9 cellular contexts compared by ENCODE assay signal in the genomic region with DNA sequence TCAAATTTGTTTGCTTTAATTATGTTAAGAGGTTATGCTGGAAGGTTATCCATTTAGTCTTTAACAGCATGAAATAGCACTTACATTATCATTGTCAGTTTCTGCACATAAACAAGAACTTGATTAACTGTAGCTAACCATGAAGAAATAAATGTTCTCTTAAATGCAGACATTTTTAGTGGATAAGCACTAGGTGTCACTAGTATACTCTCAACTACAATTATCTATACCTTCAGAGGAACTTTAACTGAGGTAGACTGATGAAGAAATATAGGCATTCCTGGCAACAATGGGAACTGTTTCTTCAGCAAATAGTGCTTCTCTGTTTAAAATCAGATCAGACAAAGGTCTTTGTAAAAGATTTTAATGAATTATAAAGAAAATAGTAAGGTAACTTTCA.
DNase-seq lines count a peak whose midpoint lies in the region; ATAC-seq, FAIRE-seq and TF ChIP-seq lines count a peak whose summit lies in the region.
"Had no signal": no experiment of that assay in that cellular context is flagged by ENCODE, and none has a peak within 500 bp of the region (broad histone marks: within the 10 kb centered on the region; RNA-seq: fewer than 3 reads in every experiment).

No MANE protein-coding gene starts in this region.

- H3K4me2 ChIP-seq in OCI-LY7 (ENCODE audit: low read length): no peak overlapping the region

- H3K4me3 ChIP-seq in H7 (ENCODE audit: insufficient read depth, low read depth, low read length) (no peak overlapping the region), OCI-LY7 (ENCODE audit: low read depth, low read length, poor library complexity, severe bottlenecking) (no peak overlapping the region)
- H3K4me3 ChIP-seq: HAP-1 had no signal

- BruUV-seq in OCI-LY7 (replicated peaks; lab: Mats Ljungman, UMichigan): no TSS peak

- TF ChIP-seq CTCF in OCI-LY7 (conservative IDR thresholded peaks at IDR 0.05; ENCODE audit: low read length) (peak; percentile 65), GM10248 (IDR thresholded peaks at IDR 0.05; ENCODE audit: control extremely low read depth, extremely low read depth, low read depth, missing control alignments) (no peak)

- peak; percentile 17 for DNase-seq in H7
- DNase-seq in OCI-LY7 (ENCODE audit: low spot score): peak; percentile 4
- peak; percentile 4 for DNase-seq in glomerular visceral epithelial cell (ENCODE audit: extremely low spot score)
- no peak for DNase-seq in GM10248 (ENCODE audit: extremely low spot score)
- DNase-seq in activated CD4-positive, alpha-beta T cell treated with anti-CD3 and anti-CD28 coated beads for 1 hour: no peak

- H3K9me2 ChIP-seq in OCI-LY7 (ENCODE audit: insufficient read depth, low read length): no peaks in the 10 kb centered on the region

- H3K9me3 ChIP-seq in OCI-LY7 (ENCODE audit: low read length): no peaks in the 10 kb centered on the region
- H3K9me3 ChIP-seq: HAP-1 had no signal

- ATAC-seq in GM21786 (IDR thresholded peaks at IDR 0.05; ENCODE audit: unreplicated experiment): no peak
- no peak for ATAC-seq in GM21515 (IDR thresholded peaks at IDR 0.05; ENCODE audit: unreplicated experiment)

- intact Hi-C loops in OCI-LY7 (cut with micrococcal nuclease; ENCODE audit: unreplicated experiment): no loop called here

- peak; percentile 19 for FAIRE-seq in A204.1 (lab: Jason Lieb, UNC)

- H3K27ac ChIP-seq in OCI-LY7 (ENCODE audit: low read depth, low read length, poor library complexity, severe bottlenecking): no peak overlapping the region

- CTCF ChIA-PET in OCI-LY7 (lab: Charles Lee; ENCODE audit: unreplicated experiment): no interaction called here
- CTCF ChIA-PET in GM10248 (lab: Yijun Ruan, JAX): interaction anchor here (1.0 kb wide), 1 partner anchor 9 kb away, joined by 3 read pairs; no protein-coding TSS in a partner anchor

- POLR2A ChIA-PET in OCI-LY7 (lab: Charles Lee) (no interaction called here), GM10248 (lab: Yijun Ruan, JAX) (no interaction called here)

- H3K27me3 ChIP-seq in H7 (ENCODE audit: control insufficient read depth, insufficient read depth, low read length): no peaks in the 10 kb centered on the region

- no peak overlapping the region for H2AFZ ChIP-seq in OCI-LY7 (ENCODE audit: low read length)

- H3K36me3 ChIP-seq in H7 (replicated peaks; ENCODE audit: control insufficient read depth, insufficient read depth, low read length) (no peaks in the 10 kb centered on the region), OCI-LY7 (ENCODE audit: insufficient read depth, low read length) (no peaks in the 10 kb centered on the region)
- H3K36me3 ChIP-seq: HAP-1 had no signal

- H3K79me2 ChIP-seq in OCI-LY7 (ENCODE audit: insufficient read depth, low read depth, low read length): no peaks in the 10 kb centered on the region

- H3K4me1 ChIP-seq in OCI-LY7 (ENCODE audit: insufficient read depth, low read length, poor library complexity, severe bottlenecking): no peaks in the 10 kb centered on the region
- H3K4me1 ChIP-seq: HAP-1 had no signal

- H4K20me1 ChIP-seq in OCI-LY7 (ENCODE audit: insufficient read depth, low read length): no peaks in the 10 kb centered on the region

Comparison
In these comparisons a context has a peak if more than half of its experiments do, and no peak if none do; other contexts are left out.
1. DNase-seq: peak in H7 (single experiment), OCI-LY7 (single experiment) and glomerular visceral epithelial cell (single experiment); none in GM10248 (single experiment) and activated CD4-positive, alpha-beta T cell treated with anti-CD3 and anti-CD28 coated beads for 1 hour (single experiment).